Comparison of ENCODE assay signal across 27 cellular contexts in genomic region chr20:30499123-30499522, GRCh38.
DNase-seq lines count a peak whose midpoint lies in the region; ATAC-seq, FAIRE-seq and TF ChIP-seq lines count a peak whose summit lies in the region.
"Had no signal": no experiment of that assay in that cellular context is flagged by ENCODE, and none has a peak within 500 bp of the region (broad histone marks: within the 10 kb centered on the region; RNA-seq: fewer than 3 reads in every experiment).

No MANE protein-coding gene starts in this region.

- no peak overlapping the region for H2AFZ ChIP-seq in HepG2 (ENCODE audit: low read length)
- H2AFZ ChIP-seq: PC-9 had no signal

- no peaks in the 10 kb centered on the region for H3K79me2 ChIP-seq in HepG2 (ENCODE audit: insufficient read depth, low read length)

- TF ChIP-seq CTCF in HepG2 (CRISPR knock-in tag; IDR thresholded peaks at IDR 0.05) (no peak), right lobe of liver (IDR thresholded peaks at IDR 0.05) (no peak)

- H3K27ac Mint-ChIP-seq in activated CD4-positive, alpha-beta T cell treated with anti-CD3 and anti-CD28 coated beads for 36 hours: no peak overlapping the region

- DNase-seq in HepG2 (ENCODE audit: low spot score): no peak
- no peak for DNase-seq in right lobe of liver
- no peak for DNase-seq in activated CD4-positive, alpha-beta T cell treated with anti-CD3 and anti-CD28 coated beads for 36 hours
- DNase-seq: 8988T, Calu3, DMS79 treated with DMSO at 0.1 percent for 48 hours, GOT3, Kasumi-1, MV-4-11, NCI-H1105, NCI-H1436 treated with DMSO at 0.1 percent for 48 hours, NCI-H187 treated with DMSO at 0.1 percent for 48 hours, NCI-H2107, NCI-H446, NCI-H524 treated with DMSO at 0.1 percent for 48 hours, NCI-H774, PC-9, SJCRH30 had no signal

- no peaks in the 10 kb centered on the region for H3K36me3 ChIP-seq in HepG2 (replicated peaks in 1 of 2; ENCODE audit: control insufficient read depth in 1 of 2, insufficient read depth in 2 of 2, low read length in 2 of 2)
- H3K36me3 ChIP-seq in right lobe of liver: no peaks in the 10 kb centered on the region
- no peaks in the 10 kb centered on the region for H3K36me3 ChIP-seq in HUES64 (ENCODE audit: insufficient read depth, low read length)
- no peaks in the 10 kb centered on the region for H3K36me3 ChIP-seq in iPS-15b (ENCODE audit: control insufficient read depth, insufficient read depth, low read length)
- H3K36me3 ChIP-seq: SJCRH30 had no signal

- no peak for TF ChIP-seq RAD21 in HepG2 (CRISPR knock-in tag; IDR thresholded peaks at IDR 0.05)

- H3K4me3 ChIP-seq in HepG2 (replicated peaks in 1 of 3; ENCODE audit: insufficient read depth in 1 of 3, low read depth in 2 of 3, low read length in 3 of 3) (no peak overlapping the region), right lobe of liver (no peak overlapping the region), HUES64 (ENCODE audit: low read length) (peak overlapping the region; percentile 41), iPS-15b (ENCODE audit: low read depth, low read length) (peak overlapping the region; percentile 22)
- H3K4me3 ChIP-seq: PC-9, SJCRH30 had no signal

- in situ Hi-C loops in HepG2 (cut with HindIII; ENCODE audit: extremely low pct_ligation_motif_present, low pct_unique_long_range_greater_than_20kb): no loop called here

- no peak overlapping the region for H3K4me2 ChIP-seq in HepG2 (ENCODE audit: low read depth, low read length)
- H3K4me2 ChIP-seq: PC-9 had no signal

- no peaks in the 10 kb centered on the region for H3K9me3 ChIP-seq in HepG2 (ENCODE audit: low read length)
- H3K9me3 ChIP-seq in right lobe of liver: no peaks in the 10 kb centered on the region
- no peaks in the 10 kb centered on the region; the same call in 1 of the 2 replicates for H3K9me3 ChIP-seq in HUES64 (ENCODE audit: insufficient read depth, low read depth, low read length)
- H3K9me3 ChIP-seq in iPS-15b (ENCODE audit: control insufficient read depth, insufficient read depth, low read length): no peaks in the 10 kb centered on the region
- H3K9me3 ChIP-seq: SJCRH30 had no signal

- TF ChIP-seq POLR2A in HepG2 (IDR thresholded peaks at IDR 0.05; ENCODE audit: insufficient read depth in 1 of 2, low read depth in 2 of 2, low read length in 2 of 2) (no peak), right lobe of liver (IDR thresholded peaks at IDR 0.05) (no peak)

- no TSS peak for BruUV-seq in HepG2 (replicated peaks; lab: Mats Ljungman, UMichigan)

- H3K27me3 Mint-ChIP-seq in activated CD4-positive, alpha-beta T cell treated with anti-CD3 and anti-CD28 coated beads for 36 hours: no peaks in the 10 kb centered on the region

- POLR2A ChIA-PET in HepG2 (lab: Yijun Ruan, JAX): no interaction called here
- POLR2A ChIA-PET in activated CD4-positive, alpha-beta T cell treated with anti-CD3 and anti-CD28 coated beads for 36 hours (lab: Charles Lee): no interaction called here

- TF ChIP-seq EP300 in HepG2 (IDR thresholded peaks at IDR 0.05; ENCODE audit: low read depth in 2 of 2, low read length in 2 of 2) (no peak), HepG2 (CRISPR knock-in tag; IDR thresholded peaks at IDR 0.05; ENCODE audit: borderline replicate concordance) (no peak)

- H3K36me3 Mint-ChIP-seq in activated CD4-positive, alpha-beta T cell treated with anti-CD3 and anti-CD28 coated beads for 36 hours (ENCODE audit: low read depth): no peaks in the 10 kb centered on the region

- H3K9ac ChIP-seq in HepG2 (ENCODE audit: insufficient read depth, low read depth, low read length) (no peak overlapping the region), HUES64 (ENCODE audit: low read depth, low read length) (peak overlapping the region; percentile 64; the same call in 1 of the 2 replicates), iPS-15b (ENCODE audit: low read depth, low read length) (no peak overlapping the region)

- H3K9me3 Mint-ChIP-seq in activated CD4-positive, alpha-beta T cell treated with anti-CD3 and anti-CD28 coated beads for 36 hours (ENCODE audit: low read depth): peaks cover 1% of the 10 kb centered on the region

- H3K4me3 Mint-ChIP-seq in activated CD4-positive, alpha-beta T cell treated with anti-CD3 and anti-CD28 coated beads for 36 hours: no peak overlapping the region

- H4K20me1 ChIP-seq in HepG2 (ENCODE audit: insufficient read depth, low read length): no peaks in the 10 kb centered on the region

- CTCF ChIA-PET in HepG2 (lab: Yijun Ruan, JAX; ENCODE audit: low intra/inter-chr PET ratio, low total read pairs): no interaction called here
- CTCF ChIA-PET in activated CD4-positive, alpha-beta T cell treated with anti-CD3 and anti-CD28 coated beads for 36 hours (lab: Charles Lee): no interaction called here

- H3K4me1 ChIP-seq in HepG2 (ENCODE audit: insufficient read depth, low read length) (no peaks in the 10 kb centered on the region), right lobe of liver (no peaks in the 10 kb centered on the region), HUES64 (ENCODE audit: insufficient read depth, low read length) (peaks cover 14% of the 10 kb centered on the region; the same call in 1 of the 2 replicates), iPS-15b (ENCODE audit: control insufficient read depth, insufficient read depth, low read length) (peaks cover 5% of the 10 kb centered on the region)
- H3K4me1 ChIP-seq: SJCRH30 had no signal

- H3K4me1 Mint-ChIP-seq in activated CD4-positive, alpha-beta T cell treated with anti-CD3 and anti-CD28 coated beads for 36 hours: no peaks in the 10 kb centered on the region

- WGBS in HepG2 (ENCODE audit: low lambda C conversion rate): 2% methylated on average over 1 of the region's 1 CpG
- WGBS in right lobe of liver (ENCODE audit: insufficient coverage, low coverage, low lambda C conversion rate, missing lambda C conversion rate): 64% methylated on average over 1 of the region's 1 CpG
- WGBS in HUES64: 33% methylated on average over 1 of the region's 1 CpG

- H3K27me3 ChIP-seq in HepG2 (ENCODE audit: control insufficient read depth in 1 of 2, insufficient read depth in 2 of 2, low read length in 2 of 2) (no peaks in the 10 kb centered on the region; a peak in 1 of 5 replicates), right lobe of liver (no peaks in the 10 kb centered on the region), HUES64 (ENCODE audit: insufficient read depth, low read length) (no peaks in the 10 kb centered on the region; the same call in 1 of the 2 replicates), iPS-15b (ENCODE audit: control insufficient read depth, insufficient read depth, low read length) (peaks cover 8% of the 10 kb centered on the region)
- H3K27me3 ChIP-seq: SJCRH30 had no signal

- FAIRE-seq in HepG2 (lab: Jason Lieb, UNC): no peak
- FAIRE-seq: GM18507 had no signal

- ATAC-seq in HepG2: no peak
- no peak for ATAC-seq in right lobe of liver
- ATAC-seq in HG03097 (IDR thresholded peaks at IDR 0.05; ENCODE audit: low FRiP score, unreplicated experiment): no peak
- ATAC-seq in GM21526 (IDR thresholded peaks at IDR 0.05; ENCODE audit: low FRiP score, unreplicated experiment): no peak
- ATAC-seq in activated CD4-positive, alpha-beta T cell treated with anti-CD3 and anti-CD28 coated beads for 36 hours: no peak
- ATAC-seq in HG02763 (IDR thresholded peaks at IDR 0.05; ENCODE audit: unreplicated experiment): no peak
- ATAC-seq: HCT116, Right ventricle myocardium inferior, SK-N-SH treated with all-trans-retinoic acid at 6 μM for 48 hours had no signal

- H3K27ac ChIP-seq in HepG2 (ENCODE audit: extremely low read length, insufficient read depth, low read length) (no peak overlapping the region), right lobe of liver (no peak overlapping the region), HUES64 (ENCODE audit: low read depth, low read length) (peak overlapping the region; percentile 76; the same call in 1 of the 2 replicates)
- H3K27ac ChIP-seq: PC-9, SJCRH30 had no signal

- intact Hi-C loops in HepG2 (cut with micrococcal nuclease; ENCODE audit: unreplicated experiment): no loop called here
- intact Hi-C loops in right lobe of liver (cut with DNase I): no loop called here
- intact Hi-C loops in activated CD4-positive, alpha-beta T cell treated with anti-CD3 and anti-CD28 coated beads for 36 hours (cut with DNase I, micrococcal nuclease): no loop called here

TF ChIP-seq in HepG2, 621 proteins besides CTCF, POLR2A, EP300 and RAD21:
- TF ChIP-seq ZC3H13 (CRISPR knock-in tag; IDR thresholded peaks at IDR 0.05): no peak
- 0 out of 2 replicates have a peak, but pooled peaks have one; percentile 29 for TF ChIP-seq TRIM22 (IDR thresholded peaks at IDR 0.05)
- no peak for TF ChIP-seq SUZ12 (IDR thresholded peaks at IDR 0.05; ENCODE audit: low read depth, low read length)

Comparison
In these comparisons a context has a peak if more than half of its experiments do, and no peak if none do; other contexts are left out.
1. H3K4me3 ChIP-seq: peak in HUES64 (single experiment) and iPS-15b (single experiment); none in HepG2 (0 of 3) and right lobe of liver (0 of 3).